1 cellular context compared by ENCODE assay signal in genomic region chr11:66616379-66617147, GRCh38.
TF ChIP-seq lines count a peak whose summit lies in the region.

Gene RBM14 (plus strand): TSS chr11:66616630. CDS start chr11:66616721, 91 bp downstream.

TF ChIP-seq in HepG2, 621 proteins besides CTCF, POLR2A, EP300 and RAD21 (continued from another document and continues in another):
- peak; percentile 87 for TF ChIP-seq ZNF142 (CRISPR knock-in tag; IDR thresholded peaks at IDR 0.05)
- TF ChIP-seq CBX2 (IDR thresholded peaks at IDR 0.05; ENCODE audit: low read depth, low read length): no peak
- no peak for TF ChIP-seq CBX2 (CRISPR knock-in tag; IDR thresholded peaks at IDR 0.05; ENCODE audit: low read depth)
- TF ChIP-seq RFX3 (CRISPR knock-in tag; IDR thresholded peaks at IDR 0.05): no peak
- no peak for TF ChIP-seq SETDB1 (CRISPR knock-in tag; IDR thresholded peaks at IDR 0.05; ENCODE audit: borderline replicate concordance)
- TF ChIP-seq ZNF609 (CRISPR knock-in tag; IDR thresholded peaks at IDR 0.05; ENCODE audit: borderline replicate concordance): peak; percentile 63; the same call in 1 of the 2 replicates
- TF ChIP-seq HNRNPL (IDR thresholded peaks at IDR 0.05; ENCODE audit: low read depth, low read length): no peak; the same call in 1 of the 2 replicates
- TF ChIP-seq ZFP36L2 (CRISPR knock-in tag; IDR thresholded peaks at IDR 0.05): 0 out of 2 replicates have a peak, but pooled peaks have one; percentile 36
- TF ChIP-seq ZKSCAN1 (IDR thresholded peaks at IDR 0.05; ENCODE audit: low read length): no peak; the same call in 1 of the 2 replicates
- peak; percentile 9; the same call in 1 of the 2 replicates for TF ChIP-seq ZNF772 (CRISPR knock-in tag; IDR thresholded peaks at IDR 0.05)
- TF ChIP-seq CENPT (CRISPR knock-in tag; IDR thresholded peaks at IDR 0.05; ENCODE audit: low read depth): 0 out of 2 replicates have a peak, but pooled peaks have one; percentile 48
- TF ChIP-seq TGIF2 (CRISPR knock-in tag; IDR thresholded peaks at IDR 0.05): peak; percentile 71
- TF ChIP-seq ZBTB44 (CRISPR knock-in tag; IDR thresholded peaks at IDR 0.05): no peak; the same call in 1 of the 2 replicates
- TF ChIP-seq DPF2 (CRISPR knock-in tag; IDR thresholded peaks at IDR 0.05; ENCODE audit: borderline replicate concordance, low read depth): no peak
- TF ChIP-seq NPAS2 (CRISPR knock-in tag; IDR thresholded peaks at IDR 0.05; ENCODE audit: borderline replicate concordance): no peak
- no peak for TF ChIP-seq RBM22 (optimal IDR thresholded peaks at IDR 0.05; ENCODE audit: low read length)
- no peak for TF ChIP-seq ZNF577 (CRISPR knock-in tag; IDR thresholded peaks at IDR 0.05; ENCODE audit: borderline replicate concordance, low read depth)
- no peak for TF ChIP-seq ONECUT2 (CRISPR knock-in tag; IDR thresholded peaks at IDR 0.05)
- peak; percentile 39; the same call in 1 of the 2 replicates for TF ChIP-seq IKZF5 (CRISPR knock-in tag; IDR thresholded peaks at IDR 0.05)
- TF ChIP-seq RXRB (CRISPR knock-in tag; IDR thresholded peaks at IDR 0.05; ENCODE audit: borderline replicate concordance): peak; percentile 32; the same call in 1 of the 2 replicates
- TF ChIP-seq BATF2 (CRISPR knock-in tag; IDR thresholded peaks at IDR 0.05): peak; percentile 80
- peak; percentile 86; the same call in 1 of the 2 replicates for TF ChIP-seq ZNF549 (CRISPR knock-in tag; IDR thresholded peaks at IDR 0.05)
- no peak for TF ChIP-seq LCORL (IDR thresholded peaks at IDR 0.05)
- TF ChIP-seq LCORL (CRISPR knock-in tag; IDR thresholded peaks at IDR 0.05): peak; percentile 37
- no peak for TF ChIP-seq ZNF10 (CRISPR knock-in tag; IDR thresholded peaks at IDR 0.05; ENCODE audit: borderline replicate concordance, low read depth)
- TF ChIP-seq ATAD3A (CRISPR knock-in tag; IDR thresholded peaks at IDR 0.05): no peak
- TF ChIP-seq ZNF724P (CRISPR knock-in tag; IDR thresholded peaks at IDR 0.05; ENCODE audit: borderline replicate concordance): peak; percentile 91
- no peak; the same call in 1 of the 2 replicates for TF ChIP-seq ZNF710 (CRISPR knock-in tag; IDR thresholded peaks at IDR 0.05; ENCODE audit: borderline replicate concordance)
- TF ChIP-seq BCL3 (CRISPR knock-in tag; IDR thresholded peaks at IDR 0.05): peak; percentile 49; the same call in 1 of the 2 replicates
- peak; percentile 71; the same call in 1 of the 2 replicates for TF ChIP-seq ZNF343 (CRISPR knock-in tag; IDR thresholded peaks at IDR 0.05)
- 0 out of 2 replicates have a peak, but pooled peaks have one; percentile 4 for TF ChIP-seq SRF (IDR thresholded peaks at IDR 0.05; ENCODE audit: low read depth, low read length)
- TF ChIP-seq MIER2 (CRISPR knock-in tag; IDR thresholded peaks at IDR 0.05): no peak
- no peak for TF ChIP-seq SRSF9 (IDR thresholded peaks at IDR 0.05; ENCODE audit: borderline replicate concordance, insufficient read depth, low read depth, low read length, poor library complexity, severe bottlenecking)
